Comparison of ENCODE assay signal across 1 cellular context in genomic region chr12:102916252-102917025, GRCh38.
TF ChIP-seq lines count a peak whose summit lies in the region.

No MANE protein-coding gene starts in this region.

TF ChIP-seq in GM12878, 131 proteins besides CTCF, POLR2A, EP300 and RAD21:
- TF ChIP-seq SIX5 (IDR thresholded peaks at IDR 0.05; ENCODE audit: low read depth, low read length, severe bottlenecking): no peak
- no peak for TF ChIP-seq LARP7 (IDR thresholded peaks at IDR 0.05)
- no peak for TF ChIP-seq CREB1 (IDR thresholded peaks at IDR 0.05; ENCODE audit: low read depth)
- TF ChIP-seq CHD1 (IDR thresholded peaks at IDR 0.05; ENCODE audit: low read depth, low read length): no peak
- TF ChIP-seq MLLT1 (IDR thresholded peaks at IDR 0.05): no peak
- TF ChIP-seq RBBP5 (conservative IDR thresholded peaks at IDR 0.05): no peak
- TF ChIP-seq BMI1 (IDR thresholded peaks at IDR 0.05; ENCODE audit: borderline replicate concordance): no peak
TF ChIP-seq in GM12878: peak in this region for 0.
